2 cellular contexts compared by ENCODE assay signal in genomic region chr1:226864311-226864710, GRCh38.
TF ChIP-seq lines count a peak whose summit lies in the region.

No MANE protein-coding gene starts in this region.

TF ChIP-seq in A549, 52 proteins besides CTCF, POLR2A, EP300 and RAD21 (continued from another document):
- TF ChIP-seq REST (IDR thresholded peaks at IDR 0.05) (no peak), TP53 (CRISPR knock-in tag; IDR thresholded peaks at IDR 0.05) (no peak), KDM5A (IDR thresholded peaks at IDR 0.05) (no peak), JUN (IDR thresholded peaks at IDR 0.05) (no peak), NR3C1 (IDR thresholded peaks at IDR 0.05) (no peak), PBX3 (IDR thresholded peaks at IDR 0.05) (no peak), JUNB (IDR thresholded peaks at IDR 0.05) (no peak), CBX8 (IDR thresholded peaks at IDR 0.05) (no peak), EHF (CRISPR knock-in tag; IDR thresholded peaks at IDR 0.05) (no peak), CHD2 (IDR thresholded peaks at IDR 0.05; ENCODE audit: low read length, partially characterized antibody) (no peak), USF2 (IDR thresholded peaks at IDR 0.05) (no peak), FOSL2 (IDR thresholded peaks at IDR 0.05) (no peak), FOSL2 (CRISPR knock-in tag; IDR thresholded peaks at IDR 0.05) (no peak)

TF ChIP-seq in GM23338, 12 proteins besides CTCF, POLR2A, EP300 and RAD21 (continued from another document):
- TF ChIP-seq ZNF462 (CRISPR knock-in tag; IDR thresholded peaks at IDR 0.05) (no peak), JUNB (IDR thresholded peaks at IDR 0.05; ENCODE audit: unreplicated experiment) (no peak), POLR2AphosphoS5 (IDR thresholded peaks at IDR 0.05; ENCODE audit: low read depth) (no peak), REST (IDR thresholded peaks at IDR 0.05; ENCODE audit: unreplicated experiment) (no peak), ZNF114 (CRISPR knock-in tag; IDR thresholded peaks at IDR 0.05) (no peak), STAT1 (IDR thresholded peaks at IDR 0.05; ENCODE audit: unreplicated experiment) (no peak), EZH2phosphoT487 (IDR thresholded peaks at IDR 0.05; ENCODE audit: unreplicated experiment) (no peak), ETS1 (IDR thresholded peaks at IDR 0.05) (no peak), CREB1 (CRISPR knock-in tag; IDR thresholded peaks at IDR 0.05; ENCODE audit: low read depth) (no peak), NANOG (IDR thresholded peaks at IDR 0.05; ENCODE audit: borderline replicate concordance) (no peak), ZNF331 (CRISPR knock-in tag; IDR thresholded peaks at IDR 0.05; ENCODE audit: low read depth) (no peak)
